ENCODE assay signal across 1 cellular context in the genomic region with DNA sequence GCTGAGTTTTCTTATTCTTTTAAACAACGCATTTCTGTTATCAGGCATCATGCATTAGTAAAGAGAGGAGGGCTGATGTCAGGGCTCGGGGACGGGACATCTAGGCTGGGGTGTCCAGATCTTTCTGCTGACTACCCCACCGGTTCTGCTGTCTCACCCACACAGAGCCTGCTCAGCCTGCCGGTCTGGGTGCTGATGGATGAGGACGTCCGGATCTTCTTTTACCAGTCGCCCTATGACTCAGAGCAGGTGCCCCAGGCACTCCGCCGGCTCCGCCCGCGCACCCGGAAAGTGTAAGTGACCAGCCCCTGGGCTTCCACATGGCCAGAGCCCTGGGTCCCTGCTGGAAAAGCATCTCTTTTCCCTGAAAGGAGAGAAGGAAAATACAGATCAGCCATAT.
TF ChIP-seq lines count a peak whose summit lies in the region.

No MANE protein-coding gene starts in this region.

TF ChIP-seq in HCT116, 20 proteins besides CTCF, POLR2A, EP300 and RAD21:
- TF ChIP-seq EZH2phosphoT487 (IDR thresholded peaks at IDR 0.05; ENCODE audit: borderline replicate concordance) (no peak), CEBPB (IDR thresholded peaks at IDR 0.05; ENCODE audit: low read depth) (no peak), EGR1 (IDR thresholded peaks at IDR 0.05; ENCODE audit: low read depth) (peak; percentile 88), YY1 (IDR thresholded peaks at IDR 0.05; ENCODE audit: extremely low read depth, insufficient replicate concordance, low read depth, low read length) (no peak), ZFX (IDR thresholded peaks at IDR 0.05) (no peak), JUND (IDR thresholded peaks at IDR 0.05) (no peak; the same call in 1 of the 2 replicates), SP1 (IDR thresholded peaks at IDR 0.05; ENCODE audit: low read depth) (peak; percentile 55), CBX3 (IDR thresholded peaks at IDR 0.05; ENCODE audit: low read depth) (peak; percentile 46; the same call in 1 of the 2 replicates), FOSL1 (IDR thresholded peaks at IDR 0.05; ENCODE audit: low read depth) (peak; percentile 77), POLR2AphosphoS5 (IDR thresholded peaks at IDR 0.05; ENCODE audit: low read depth, low read length) (0 out of 2 replicates have a peak, but pooled peaks have one; percentile 30), ELF1 (IDR thresholded peaks at IDR 0.05; ENCODE audit: borderline replicate concordance, low read depth) (no peak), SRF (IDR thresholded peaks at IDR 0.05; ENCODE audit: low read depth) (no peak), ZNF274 (IDR thresholded peaks at IDR 0.05; ENCODE audit: low read depth, low read length) (no peak)
- TF ChIP-seq, protein P1, sequence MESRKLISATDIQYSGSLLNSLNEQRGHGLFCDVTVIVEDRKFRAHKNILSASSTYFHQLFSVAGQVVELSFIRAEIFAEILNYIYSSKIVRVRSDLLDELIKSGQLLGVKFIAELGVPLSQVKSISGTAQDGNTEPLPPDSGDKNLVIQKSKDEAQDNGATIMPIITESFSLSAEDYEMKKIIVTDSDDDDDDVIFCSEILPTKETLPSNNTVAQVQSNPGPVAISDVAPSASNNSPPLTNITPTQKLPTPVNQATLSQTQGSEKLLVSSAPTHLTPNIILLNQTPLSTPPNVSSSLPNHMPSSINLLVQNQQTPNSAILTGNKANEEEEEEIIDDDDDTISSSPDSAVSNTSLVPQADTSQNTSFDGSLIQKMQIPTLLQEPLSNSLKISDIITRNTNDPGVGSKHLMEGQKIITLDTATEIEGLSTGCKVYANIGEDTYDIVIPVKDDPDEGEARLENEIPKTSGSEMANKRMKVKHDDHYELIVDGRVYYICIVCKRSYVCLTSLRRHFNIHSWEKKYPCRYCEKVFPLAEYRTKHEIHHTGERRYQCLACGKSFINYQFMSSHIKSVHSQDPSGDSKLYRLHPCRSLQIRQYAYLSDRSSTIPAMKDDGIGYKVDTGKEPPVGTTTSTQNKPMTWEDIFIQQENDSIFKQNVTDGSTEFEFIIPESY (IDR thresholded peaks at IDR 0.05; ENCODE audit: extremely low read depth, insufficient replicate concordance, low read length) = no peak
- TF ChIP-seq, protein P2, sequence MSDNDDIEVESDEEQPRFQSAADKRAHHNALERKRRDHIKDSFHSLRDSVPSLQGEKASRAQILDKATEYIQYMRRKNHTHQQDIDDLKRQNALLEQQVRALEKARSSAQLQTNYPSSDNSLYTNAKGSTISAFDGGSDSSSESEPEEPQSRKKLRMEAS (IDR thresholded peaks at IDR 0.05) = peak; percentile 67
- TF ChIP-seq, protein P3, sequence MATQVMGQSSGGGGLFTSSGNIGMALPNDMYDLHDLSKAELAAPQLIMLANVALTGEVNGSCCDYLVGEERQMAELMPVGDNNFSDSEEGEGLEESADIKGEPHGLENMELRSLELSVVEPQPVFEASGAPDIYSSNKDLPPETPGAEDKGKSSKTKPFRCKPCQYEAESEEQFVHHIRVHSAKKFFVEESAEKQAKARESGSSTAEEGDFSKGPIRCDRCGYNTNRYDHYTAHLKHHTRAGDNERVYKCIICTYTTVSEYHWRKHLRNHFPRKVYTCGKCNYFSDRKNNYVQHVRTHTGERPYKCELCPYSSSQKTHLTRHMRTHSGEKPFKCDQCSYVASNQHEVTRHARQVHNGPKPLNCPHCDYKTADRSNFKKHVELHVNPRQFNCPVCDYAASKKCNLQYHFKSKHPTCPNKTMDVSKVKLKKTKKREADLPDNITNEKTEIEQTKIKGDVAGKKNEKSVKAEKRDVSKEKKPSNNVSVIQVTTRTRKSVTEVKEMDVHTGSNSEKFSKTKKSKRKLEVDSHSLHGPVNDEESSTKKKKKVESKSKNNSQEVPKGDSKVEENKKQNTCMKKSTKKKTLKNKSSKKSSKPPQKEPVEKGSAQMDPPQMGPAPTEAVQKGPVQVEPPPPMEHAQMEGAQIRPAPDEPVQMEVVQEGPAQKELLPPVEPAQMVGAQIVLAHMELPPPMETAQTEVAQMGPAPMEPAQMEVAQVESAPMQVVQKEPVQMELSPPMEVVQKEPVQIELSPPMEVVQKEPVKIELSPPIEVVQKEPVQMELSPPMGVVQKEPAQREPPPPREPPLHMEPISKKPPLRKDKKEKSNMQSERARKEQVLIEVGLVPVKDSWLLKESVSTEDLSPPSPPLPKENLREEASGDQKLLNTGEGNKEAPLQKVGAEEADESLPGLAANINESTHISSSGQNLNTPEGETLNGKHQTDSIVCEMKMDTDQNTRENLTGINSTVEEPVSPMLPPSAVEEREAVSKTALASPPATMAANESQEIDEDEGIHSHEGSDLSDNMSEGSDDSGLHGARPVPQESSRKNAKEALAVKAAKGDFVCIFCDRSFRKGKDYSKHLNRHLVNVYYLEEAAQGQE (IDR thresholded peaks at IDR 0.05; ENCODE audit: low read depth) = no peak
- TF ChIP-seq, protein P4, sequence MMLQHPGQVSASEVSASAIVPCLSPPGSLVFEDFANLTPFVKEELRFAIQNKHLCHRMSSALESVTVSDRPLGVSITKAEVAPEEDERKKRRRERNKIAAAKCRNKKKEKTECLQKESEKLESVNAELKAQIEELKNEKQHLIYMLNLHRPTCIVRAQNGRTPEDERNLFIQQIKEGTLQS (IDR thresholded peaks at IDR 0.05) = no peak
